9 cellular contexts compared by ENCODE assay signal in the genomic region with DNA sequence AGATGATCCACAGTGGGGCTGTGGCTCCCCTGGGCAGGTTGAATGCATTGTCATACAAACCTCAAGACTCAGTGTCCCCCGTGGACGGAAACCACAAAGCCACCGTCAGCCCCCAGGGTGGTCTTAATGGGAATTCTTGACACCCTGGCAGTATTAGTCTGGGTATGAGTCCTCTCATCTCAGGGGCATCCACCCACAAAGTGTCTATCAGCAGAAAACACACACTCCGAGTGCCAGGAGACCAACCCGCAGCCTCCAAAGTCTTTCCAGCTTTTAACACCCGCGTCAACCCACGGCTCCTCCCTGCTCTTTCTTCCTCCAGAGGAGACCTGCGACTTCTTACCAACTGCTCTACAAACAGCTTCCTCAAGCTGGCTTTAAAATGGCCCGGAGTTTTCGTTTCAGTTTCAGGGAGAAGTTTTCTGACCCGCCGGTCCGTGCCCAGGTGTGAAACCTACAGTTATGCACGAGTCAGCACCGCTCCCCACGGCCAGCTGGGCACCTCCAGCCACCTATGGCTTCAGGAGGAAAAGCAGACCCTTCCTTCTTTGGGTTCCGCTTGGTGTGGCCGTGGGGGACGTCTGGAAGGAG. TPM values are rescaled to one million over a fixed set of nuclear protein-coding genes. Genes with fewer than 3 reads are reported as not detected.
DNase-seq lines count a peak whose midpoint lies in the region; ATAC-seq, FAIRE-seq and TF ChIP-seq lines count a peak whose summit lies in the region.
"Had no signal": no experiment of that assay in that cellular context is flagged by ENCODE, and none has a peak within 500 bp of the region (broad histone marks: within the 10 kb centered on the region; RNA-seq: fewer than 3 reads in every experiment).

No MANE protein-coding gene starts in this region.

- peaks cover 33% of the 10 kb centered on the region for H3K79me2 ChIP-seq in Loucy (ENCODE audit: insufficient read depth, low read length)

- no peaks in the 10 kb centered on the region for H3K27me3 Mint-ChIP-seq in activated naive CD8-positive, alpha-beta T cell treated with anti-CD3 and anti-CD28 coated beads, Interleukin-2, amount 10 ng/mL, durations not matched to agents 7 days and 5 days

- POLR2A ChIA-PET in activated naive CD8-positive, alpha-beta T cell treated with anti-CD3 and anti-CD28 coated beads, Interleukin-2, amount 10 ng/mL, durations not matched to agents 7 days and 5 days (lab: Charles Lee), result no interaction called here

- no peaks in the 10 kb centered on the region for H3K9me2 ChIP-seq in Loucy (replicated peaks; ENCODE audit: low read depth, low read length)

- H3F3A ChIP-seq in Loucy (ENCODE audit: low read depth), result peaks cover 5% of the 10 kb centered on the region; the same call in 1 of the 2 replicates

- ATAC-seq in GM21423 (IDR thresholded peaks at IDR 0.05; ENCODE audit: unreplicated experiment) (peak; percentile 52), GM18519 (IDR thresholded peaks at IDR 0.05; ENCODE audit: low FRiP score, unreplicated experiment) (no peak)
- peak; percentile 15 for ATAC-seq in activated naive CD8-positive, alpha-beta T cell treated with anti-CD3 and anti-CD28 coated beads, Interleukin-2, amount 10 ng/mL, durations not matched to agents 7 days and 5 days (ENCODE audit: low read depth)
- ATAC-seq in stimulated activated naive CD8-positive, alpha-beta T cell treated with anti-CD3 and anti-CD28 coated beads, Interleukin-15, Interleukin-2, amounts not matched to agents 100 U/mL and 50 U/mL, for 24 hours, result no peak

- no peak for TF ChIP-seq CTCF in Loucy (conservative IDR thresholded peaks at IDR 0.05; ENCODE audit: low read length)

- peak overlapping the region; percentile 70 for H3K9ac ChIP-seq in Loucy (ENCODE audit: low read depth, low read length, poor library complexity, severe bottlenecking)

- no peak for FAIRE-seq in HTR-8/SVneo (lab: Jason Lieb, UNC)
- FAIRE-seq: keratinocyte had no signal

- peak overlapping the region; percentile 94 for H3K27ac Mint-ChIP-seq in activated naive CD8-positive, alpha-beta T cell treated with anti-CD3 and anti-CD28 coated beads, Interleukin-2, amount 10 ng/mL, durations not matched to agents 7 days and 5 days

- no peak overlapping the region for H3K4me2 ChIP-seq in Loucy (ENCODE audit: low read depth, low read length, poor library complexity, severe bottlenecking)

- no peak overlapping the region for H3K4me3 ChIP-seq in Loucy (ENCODE audit: low read length, poor library complexity, severe bottlenecking)

- H4K20me1 ChIP-seq in Loucy (ENCODE audit: insufficient read depth, low read length, poor library complexity, severe bottlenecking), result peaks cover 2% of the 10 kb centered on the region

- peaks cover 35% of the 10 kb centered on the region for H3K36me3 Mint-ChIP-seq in activated naive CD8-positive, alpha-beta T cell treated with anti-CD3 and anti-CD28 coated beads, Interleukin-2, amount 10 ng/mL, durations not matched to agents 7 days and 5 days

- H3K27me3 ChIP-seq in Loucy (ENCODE audit: insufficient read depth, low read length, poor library complexity, severe bottlenecking), result no peaks in the 10 kb centered on the region

- H3K36me3 ChIP-seq in Loucy (ENCODE audit: insufficient read depth, low read length), result peaks cover 38% of the 10 kb centered on the region; the same call in 1 of the 2 replicates

- H3K4me1 ChIP-seq in Loucy (ENCODE audit: insufficient read depth, low read length, poor library complexity, severe bottlenecking), result peaks cover 25% of the 10 kb centered on the region

- H3K4me1 Mint-ChIP-seq in activated naive CD8-positive, alpha-beta T cell treated with anti-CD3 and anti-CD28 coated beads, Interleukin-2, amount 10 ng/mL, durations not matched to agents 7 days and 5 days, result peaks cover 70% of the 10 kb centered on the region

- DNase-seq in GDM1 (lab: John Stamatoyannopoulos, UW) (peak; percentile 32), HTR-8/SVneo (ENCODE audit: insufficient read length, low spot score) (no peak), GF-D8 (lab: John Stamatoyannopoulos, UW) (no peak)
- DNase-seq in activated naive CD8-positive, alpha-beta T cell treated with anti-CD3 and anti-CD28 coated beads, Interleukin-2, amount 10 ng/mL, durations not matched to agents 7 days and 5 days, result peak; percentile 60
- peak; percentile 46 for DNase-seq in stimulated activated naive CD8-positive, alpha-beta T cell treated with anti-CD3 and anti-CD28 coated beads, Interleukin-15, Interleukin-2, amounts not matched to agents 100 U/mL and 50 U/mL, for 24 hours

- H3K9me3 Mint-ChIP-seq in activated naive CD8-positive, alpha-beta T cell treated with anti-CD3 and anti-CD28 coated beads, Interleukin-2, amount 10 ng/mL, durations not matched to agents 7 days and 5 days, result no peaks in the 10 kb centered on the region

- peak overlapping the region; percentile 74 for H3K4me3 Mint-ChIP-seq in activated naive CD8-positive, alpha-beta T cell treated with anti-CD3 and anti-CD28 coated beads, Interleukin-2, amount 10 ng/mL, durations not matched to agents 7 days and 5 days

- H2AFZ ChIP-seq in Loucy (ENCODE audit: low read length), result no peak overlapping the region

- H3K9me3 ChIP-seq in Loucy (ENCODE audit: insufficient read depth, low read depth, low read length), result no peaks in the 10 kb centered on the region

RNA-seq across cellular contexts. Expression of a gene that starts 14.4 kb away (rescaled TPM):
- total RNA-seq in activated naive CD8-positive, alpha-beta T cell treated with anti-CD3 and anti-CD28 coated beads, Interleukin-2, amount 10 ng/mL, durations not matched to agents 7 days and 5 days, result 10 to 100 TPM; 39.4 to 42.2 TPM

Comparison
In these comparisons a context has a peak if more than half of its experiments do, and no peak if none do; other contexts are left out.
1. DNase-seq: peak in GDM1 (single experiment), activated naive CD8-positive, alpha-beta T cell treated with anti-CD3 and anti-CD28 coated beads, Interleukin-2, amount 10 ng/mL, durations not matched to agents 7 days and 5 days (single experiment) and stimulated activated naive CD8-positive, alpha-beta T cell treated with anti-CD3 and anti-CD28 coated beads, Interleukin-15, Interleukin-2, amounts not matched to agents 100 U/mL and 50 U/mL, for 24 hours (single experiment); none in HTR-8/SVneo (single experiment) and GF-D8 (single experiment).
2. ATAC-seq: peak in GM21423 (single experiment) and activated naive CD8-positive, alpha-beta T cell treated with anti-CD3 and anti-CD28 coated beads, Interleukin-2, amount 10 ng/mL, durations not matched to agents 7 days and 5 days (single experiment); none in stimulated activated naive CD8-positive, alpha-beta T cell treated with anti-CD3 and anti-CD28 coated beads, Interleukin-15, Interleukin-2, amounts not matched to agents 100 U/mL and 50 U/mL, for 24 hours (single experiment) and GM18519 (single experiment).